In genomic region chr1:9196129-9197040, GRCh38 we compare ENCODE assay signal across 7 cellular contexts. TPM values are rescaled to one million over a fixed set of nuclear protein-coding genes. Genes with fewer than 3 reads are reported as not detected.
A peak's percentile ranks its signal among the peaks of the same experiment; 100 is the strongest.
DNase-seq lines count a peak whose midpoint lies in the region; ATAC-seq, FAIRE-seq and TF ChIP-seq lines count a peak whose summit lies in the region.

No MANE protein-coding gene starts in this region.

- H3K27ac ChIP-seq in SJCRH30: no peak overlapping the region
- peak overlapping the region; percentile 42 for H3K27ac ChIP-seq in psoas muscle

- TF ChIP-seq CTCF in GM12864 (IDR thresholded peaks at IDR 0.05; ENCODE audit: low read depth, low read length, missing control alignments) (peak; percentile 87), psoas muscle (IDR thresholded peaks at IDR 0.05) (peak; percentile 80)

- no peaks in the 10 kb centered on the region for H3K9me3 ChIP-seq in SJCRH30 (replicated peaks)
- H3K9me3 ChIP-seq in psoas muscle: no peaks in the 10 kb centered on the region

- H3K27ac Mint-ChIP-seq in activated naive CD4-positive, alpha-beta T cell treated with anti-CD3 and anti-CD28 coated beads, Interleukin-2, amount 10 ng/mL, durations not matched to agents 7 days and 5 days: no peak overlapping the region

- H3K27me3 ChIP-seq in SJCRH30: peaks cover 54% of the 10 kb centered on the region
- H3K27me3 ChIP-seq in psoas muscle (ENCODE audit: insufficient read depth in 3 of 3, low read length in 2 of 3): peaks cover 0 to 20% (median 1%) of the 10 kb centered on the region in 3 donors

- H3K4me1 ChIP-seq in SJCRH30 (peaks cover 3% of the 10 kb centered on the region; the same call in 1 of the 2 replicates), psoas muscle (peaks cover 26% of the 10 kb centered on the region)

- H3K36me3 Mint-ChIP-seq in activated naive CD4-positive, alpha-beta T cell treated with anti-CD3 and anti-CD28 coated beads, Interleukin-2, amount 10 ng/mL, durations not matched to agents 7 days and 5 days: no peaks in the 10 kb centered on the region

- peaks cover 21% of the 10 kb centered on the region for H3K4me1 Mint-ChIP-seq in activated naive CD4-positive, alpha-beta T cell treated with anti-CD3 and anti-CD28 coated beads, Interleukin-2, amount 10 ng/mL, durations not matched to agents 7 days and 5 days

- intact Hi-C loops in Right ventricle myocardium inferior (cut with DNase I) (loop anchor here (1.0 to 10.0 kb wide), 3 partner anchors 54 to 192 kb away; no protein-coding TSS in a partner anchor), psoas muscle (cut with DNase I) (loop anchor here (1.0 to 5.0 kb wide), 3 partner anchors 54 to 86 kb away; no protein-coding TSS in a partner anchor)

- CTCF ChIA-PET in activated naive CD4-positive, alpha-beta T cell treated with anti-CD3 and anti-CD28 coated beads, Interleukin-2, amount 10 ng/mL, durations not matched to agents 7 days and 5 days (lab: Charles Lee): interaction anchor here (0.8 to 4.5 kb wide), 13 partner anchors 9 to 295 kb away, joined by 3 to 62 read pairs (median 5); no protein-coding TSS in a partner anchor

- H3K9me3 Mint-ChIP-seq in activated naive CD4-positive, alpha-beta T cell treated with anti-CD3 and anti-CD28 coated beads, Interleukin-2, amount 10 ng/mL, durations not matched to agents 7 days and 5 days: no peaks in the 10 kb centered on the region

- peak; percentile 73 for ATAC-seq in Right ventricle myocardium inferior
- peak; percentile 58 to 79 (median 64) for ATAC-seq in psoas muscle

- no peak for FAIRE-seq in urothelium cell line (lab: Jason Lieb, UNC)

- H3K4me3 Mint-ChIP-seq in activated naive CD4-positive, alpha-beta T cell treated with anti-CD3 and anti-CD28 coated beads, Interleukin-2, amount 10 ng/mL, durations not matched to agents 7 days and 5 days: no peak overlapping the region

- H3K36me3 ChIP-seq in SJCRH30: no peaks in the 10 kb centered on the region
- no peaks in the 10 kb centered on the region for H3K36me3 ChIP-seq in psoas muscle (ENCODE audit: insufficient read depth in 1 of 2, low read depth in 1 of 2)

- H3K4me3 ChIP-seq in GM12864 (ENCODE audit: low read depth, low read length) (no peak overlapping the region), SJCRH30 (no peak overlapping the region), psoas muscle (peak overlapping the region; percentile 40)

- peaks cover 96% of the 10 kb centered on the region for H3K27me3 Mint-ChIP-seq in activated naive CD4-positive, alpha-beta T cell treated with anti-CD3 and anti-CD28 coated beads, Interleukin-2, amount 10 ng/mL, durations not matched to agents 7 days and 5 days

- DNase-seq in GM12864 (ENCODE audit: low read depth): no peak
- DNase-seq in HT-29 (ENCODE audit: low spot score): peak; percentile 76
- peak; percentile 50 to 68 for DNase-seq in SJCRH30
- DNase-seq in activated naive CD4-positive, alpha-beta T cell treated with anti-CD3 and anti-CD28 coated beads, Interleukin-2, amount 10 ng/mL, durations not matched to agents 7 days and 5 days: peak; percentile 72
- DNase-seq in Right ventricle myocardium inferior (ENCODE audit: missing footprints): peak; percentile 83
- peak; percentile 72 to 80 for DNase-seq in psoas muscle
- peak; percentile 64 for DNase-seq in urothelium cell line (ENCODE audit: low spot score)

- 16 to 23% (median 17%) methylated on average over 31 of the region's 31 CpGs for WGBS in psoas muscle, 3 donors

RNA-seq across cellular contexts. Expression of gene H6PD, which starts 38.2 kb away (rescaled TPM):
- total RNA-seq in HT-29 (2014; rRNA removed; shearing (Covaris generic)): 7.6 and 10.0 TPM in 2 replicates
- 5.9 and 7.0 TPM in 2 replicates for total RNA-seq in SJCRH30 (2014; rRNA removed; shearing (Covaris generic))
- total RNA-seq in Right ventricle myocardium inferior: 18.7 TPM
- 10 to 100 TPM; 21.0 to 56.8 (median 37.0) TPM for total RNA-seq in psoas muscle
- polyA plus RNA-seq in psoas muscle: 10 to 100 TPM in 2 of 3 donors, 1 to 10 TPM in 1; 5.8 to 23.4 (median 14.9) TPM
